ENCODE assay signal across 18 cellular contexts in the genomic region with DNA sequence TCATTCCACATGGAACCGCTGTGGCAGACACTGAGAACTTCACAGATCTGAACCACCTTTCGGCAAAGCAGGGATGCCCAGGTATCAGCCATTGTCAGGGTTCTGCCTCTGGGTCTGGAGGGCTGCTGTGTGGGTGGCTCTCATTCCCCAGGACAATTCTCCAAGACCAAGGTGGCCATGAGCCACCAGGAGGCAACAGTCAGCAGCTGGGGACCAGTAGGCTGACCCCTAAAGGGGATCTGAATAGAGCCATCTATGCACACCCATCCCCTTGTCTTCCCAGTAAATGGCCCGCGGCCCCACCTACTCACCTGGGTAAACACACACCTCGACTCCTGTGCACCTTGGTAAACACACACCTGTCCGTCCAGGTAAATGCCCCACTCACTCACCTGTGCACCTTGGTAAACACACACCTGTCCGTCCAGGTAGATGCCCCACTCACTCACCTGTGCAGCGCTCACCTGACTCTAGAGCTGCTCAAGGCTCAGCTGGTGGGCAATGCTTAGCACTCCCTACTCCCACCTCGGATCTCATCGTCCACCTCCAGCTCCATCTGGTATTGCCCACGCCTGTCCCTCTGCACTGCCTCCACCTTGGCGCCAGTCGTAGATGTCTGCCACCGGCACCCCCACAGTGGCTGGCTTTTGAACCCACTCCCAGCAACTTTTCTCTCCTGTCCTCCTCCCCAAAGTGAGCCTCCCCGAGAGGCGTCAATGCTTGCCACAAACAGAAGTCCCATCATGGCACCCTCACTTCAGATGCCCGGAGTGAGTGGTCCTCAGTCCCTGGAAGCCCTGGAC. TPM values are rescaled to one million over a fixed set of nuclear protein-coding genes. Genes with fewer than 3 reads are reported as not detected.
DNase-seq lines count a peak whose midpoint lies in the region; ATAC-seq and TF ChIP-seq lines count a peak whose summit lies in the region.
"Had no signal": no experiment of that assay in that cellular context is flagged by ENCODE, and none has a peak within 500 bp of the region (broad histone marks: within the 10 kb centered on the region; RNA-seq: fewer than 3 reads in every experiment).

No MANE protein-coding gene starts in this region.

- peaks cover 52% of the 10 kb centered on the region for H3K27me3 Mint-ChIP-seq in activated naive CD8-positive, alpha-beta T cell treated with anti-CD3 and anti-CD28 coated beads for 36 hours
- H3K27me3 Mint-ChIP-seq in activated naive CD8-positive, alpha-beta T cell treated with anti-CD3 and anti-CD28 coated beads, Interleukin-2, amount 50 U/mL, for 24 hours: peaks cover 39% of the 10 kb centered on the region
- peaks cover 61% of the 10 kb centered on the region for H3K27me3 Mint-ChIP-seq in type B pancreatic cell

- no peak for TF ChIP-seq CTCF in coronary artery (IDR thresholded peaks at IDR 0.05)
- TF ChIP-seq CTCF in type B pancreatic cell (conservative IDR thresholded peaks at IDR 0.05): peak; percentile 14
- no peak for TF ChIP-seq CTCF in lower leg skin (IDR thresholded peaks at IDR 0.05)

- no peak for DNase-seq in activated naive CD8-positive, alpha-beta T cell treated with anti-CD3 and anti-CD28 coated beads for 36 hours
- no peak for DNase-seq in activated naive CD8-positive, alpha-beta T cell treated with anti-CD3 and anti-CD28 coated beads, Interleukin-2, amount 50 U/mL, for 24 hours
- peak; percentile 43 for DNase-seq in NCI-H510A (lab: John Stamatoyannopoulos, UW)
- peak; percentile 67 for DNase-seq in coronary artery (ENCODE audit: low spot score)
- DNase-seq in type B pancreatic cell (ENCODE audit: extremely low spot score, unreplicated experiment): no peak
- no peak for DNase-seq in NCI-H82 treated with DMSO at 0.1 percent for 48 hours (lab: John Stamatoyannopoulos, UW; ENCODE audit: unreplicated experiment)
- DNase-seq in lower leg skin (ENCODE audit: low spot score in 2 of 2): no peak
- DNase-seq: activated CD8-positive, alpha-beta memory T cell treated with anti-CD3 and anti-CD28 coated beads, Interleukin-2, amount 50 U/mL, for 4 hours; activated naive CD4-positive, alpha-beta T cell treated with anti-CD3 and anti-CD28 coated beads, Interleukin-2, amount 50 U/mL, for 16 hours; central memory CD4-positive, alpha-beta T cell; foreskin melanocyte; OCI-M1; sigmoid colon; stimulated activated CD8-positive, alpha-beta memory T cell treated with anti-CD3 and anti-CD28 coated beads, Interleukin-4, amount 100 ng/mL, for 48 hours; testis had no signal

- ATAC-seq in activated naive CD8-positive, alpha-beta T cell treated with anti-CD3 and anti-CD28 coated beads, Interleukin-2, amount 50 U/mL, for 24 hours: no peak
- no peak for ATAC-seq in HG03175 (IDR thresholded peaks at IDR 0.05; ENCODE audit: unreplicated experiment)

- intact Hi-C loops in lower leg skin (cut with DNase I; ENCODE audit: low total_unique reads): no loop called here

- H3K4me3 Mint-ChIP-seq in activated naive CD8-positive, alpha-beta T cell treated with anti-CD3 and anti-CD28 coated beads for 36 hours: peak overlapping the region; percentile 1
- no peak overlapping the region for H3K4me3 Mint-ChIP-seq in activated naive CD8-positive, alpha-beta T cell treated with anti-CD3 and anti-CD28 coated beads, Interleukin-2, amount 50 U/mL, for 24 hours
- H3K4me3 Mint-ChIP-seq in type B pancreatic cell: peak overlapping the region; percentile 21

- H3K4me1 Mint-ChIP-seq in activated naive CD8-positive, alpha-beta T cell treated with anti-CD3 and anti-CD28 coated beads for 36 hours: peaks cover 20% of the 10 kb centered on the region
- H3K4me1 Mint-ChIP-seq in activated naive CD8-positive, alpha-beta T cell treated with anti-CD3 and anti-CD28 coated beads, Interleukin-2, amount 50 U/mL, for 24 hours: peaks cover 25% of the 10 kb centered on the region
- H3K4me1 Mint-ChIP-seq in type B pancreatic cell (ENCODE audit: unreplicated experiment): peaks cover 12% of the 10 kb centered on the region

- TF ChIP-seq POLR2A in lower leg skin (IDR thresholded peaks at IDR 0.05): no peak

- no peak overlapping the region for H3K27ac Mint-ChIP-seq in activated naive CD8-positive, alpha-beta T cell treated with anti-CD3 and anti-CD28 coated beads for 36 hours
- H3K27ac Mint-ChIP-seq in activated naive CD8-positive, alpha-beta T cell treated with anti-CD3 and anti-CD28 coated beads, Interleukin-2, amount 50 U/mL, for 24 hours: no peak overlapping the region
- H3K27ac Mint-ChIP-seq in type B pancreatic cell: peak overlapping the region; percentile 48

- WGBS in lower leg skin, 2 donors: 65 to 77% methylated on average over 17 of the region's 17 CpGs

- H3K36me3 Mint-ChIP-seq in activated naive CD8-positive, alpha-beta T cell treated with anti-CD3 and anti-CD28 coated beads for 36 hours: peaks cover 12% of the 10 kb centered on the region
- peaks cover 8% of the 10 kb centered on the region for H3K36me3 Mint-ChIP-seq in activated naive CD8-positive, alpha-beta T cell treated with anti-CD3 and anti-CD28 coated beads, Interleukin-2, amount 50 U/mL, for 24 hours (ENCODE audit: low read depth)
- H3K36me3 Mint-ChIP-seq in type B pancreatic cell: no peaks in the 10 kb centered on the region

- H3K4me3 ChIP-seq in coronary artery: no peak overlapping the region
- no peak overlapping the region for H3K4me3 ChIP-seq in lower leg skin (ENCODE audit: low read depth, poor library complexity, severe bottlenecking)

- H3K9me3 Mint-ChIP-seq in activated naive CD8-positive, alpha-beta T cell treated with anti-CD3 and anti-CD28 coated beads for 36 hours: no peaks in the 10 kb centered on the region
- no peaks in the 10 kb centered on the region for H3K9me3 Mint-ChIP-seq in activated naive CD8-positive, alpha-beta T cell treated with anti-CD3 and anti-CD28 coated beads, Interleukin-2, amount 50 U/mL, for 24 hours
- H3K9me3 Mint-ChIP-seq in type B pancreatic cell: no peaks in the 10 kb centered on the region

- H3K27ac ChIP-seq in coronary artery: no peak overlapping the region
- H3K27ac ChIP-seq: sigmoid colon, SK-N-MC, testis had no signal

RNA-seq across cellular contexts. Expression of a gene that starts 10.2 kb away (rescaled TPM):
- total RNA-seq in activated naive CD8-positive, alpha-beta T cell treated with anti-CD3 and anti-CD28 coated beads for 36 hours: 10 to 100 TPM; 47.9 to 53.8 TPM
- total RNA-seq in type B pancreatic cell (ENCODE audit: low replicate concordance) (83.2 and 94.4 TPM in 2 replicates), lower leg skin (10 to 100 TPM; 60.1 to 83.2 (median 71.1) TPM)

RNA-seq across cellular contexts. Expression of a gene that starts 18.2 kb away (rescaled TPM):
- total RNA-seq in activated naive CD8-positive, alpha-beta T cell treated with anti-CD3 and anti-CD28 coated beads for 36 hours: not detected
- not detected in 2 replicates for total RNA-seq in type B pancreatic cell (ENCODE audit: low replicate concordance)
- 1 to 10 TPM in 1 of 4 donors, under 1 TPM in 1, not detected in 2; 0.42 to 2.6 TPM for total RNA-seq in lower leg skin
- total RNA-seq: lung microvascular endothelial cell, sigmoid colon had no signal

RNA-seq across cellular contexts. Expression of a gene that starts 23.8 kb away (rescaled TPM):
- 10 to 100 TPM; 16.8 to 18.0 TPM for total RNA-seq in activated naive CD8-positive, alpha-beta T cell treated with anti-CD3 and anti-CD28 coated beads for 36 hours
- total RNA-seq in type B pancreatic cell (ENCODE audit: low replicate concordance) (15.7 and 19.5 TPM in 2 replicates), lower leg skin (10 to 100 TPM; 23.1 to 36.0 (median 25.9) TPM)

RNA-seq across cellular contexts. Expression of a gene that starts 37.2 kb away (rescaled TPM):
- not detected for total RNA-seq in activated naive CD8-positive, alpha-beta T cell treated with anti-CD3 and anti-CD28 coated beads for 36 hours
- total RNA-seq in type B pancreatic cell (ENCODE audit: low replicate concordance) (not detected in 2 replicates), lower leg skin (not detected)
- total RNA-seq: lung microvascular endothelial cell, sigmoid colon had no signal

RNA-seq across cellular contexts. Expression of a gene that starts 46.1 kb away (rescaled TPM):
- total RNA-seq in activated naive CD8-positive, alpha-beta T cell treated with anti-CD3 and anti-CD28 coated beads for 36 hours: 10 to 100 TPM; 20.5 to 22.2 TPM
- total RNA-seq in type B pancreatic cell (ENCODE audit: low replicate concordance) (75.2 and 83.1 TPM in 2 replicates), lower leg skin (100 to 1,000 TPM in 3 of 4 donors, 10 to 100 TPM in 1; 88.7 to 142 (median 141) TPM)

Comparison
In these comparisons a context has a peak if more than half of its experiments do, and no peak if none do; other contexts are left out.
1. DNase-seq: peak in NCI-H510A (single experiment) and coronary artery (single experiment); none in activated naive CD8-positive, alpha-beta T cell treated with anti-CD3 and anti-CD28 coated beads for 36 hours (single experiment), activated naive CD8-positive, alpha-beta T cell treated with anti-CD3 and anti-CD28 coated beads, Interleukin-2, amount 50 U/mL, for 24 hours (single experiment), type B pancreatic cell (single experiment), NCI-H82 treated with DMSO at 0.1 percent for 48 hours (single experiment) and lower leg skin (0 of 2).